ENCODE assay signal across 8 cellular contexts in the genomic region with DNA sequence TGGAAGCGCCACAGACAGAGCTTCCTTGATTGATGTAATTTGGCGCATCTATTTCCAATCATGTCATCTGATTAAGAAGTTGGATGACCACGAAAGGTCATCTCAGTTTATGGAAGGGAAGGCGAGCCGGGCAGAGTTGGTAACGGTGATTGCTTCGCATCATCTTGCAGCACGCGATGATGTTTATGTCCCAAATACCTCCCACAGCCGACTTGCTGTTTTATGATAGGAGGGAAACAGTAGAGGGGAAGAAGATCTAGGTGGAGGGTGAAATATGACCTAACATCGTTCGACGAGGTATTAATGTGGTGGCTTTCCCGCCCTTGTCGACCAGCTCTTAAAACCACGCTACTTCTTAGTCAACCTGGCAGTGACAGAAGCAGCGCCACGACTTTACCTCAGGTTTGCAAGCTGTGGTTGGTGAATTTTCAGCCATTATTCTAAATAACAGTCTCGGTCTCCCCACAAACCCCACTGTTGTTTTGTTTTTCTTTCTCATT. TPM values are rescaled to one million over a fixed set of nuclear protein-coding genes. Genes with fewer than 3 reads are reported as not detected.
DNase-seq lines count a peak whose midpoint lies in the region; ATAC-seq lines count a peak whose summit lies in the region.

No MANE protein-coding gene starts in this region.

- H3K4me1 Mint-ChIP-seq in T-cell = peaks cover 31 to 33% (median 32%) of the 10 kb centered on the region in 3 donors

- POLR2A ChIA-PET in T-cell (lab: Charles Lee) = no interaction called here

- H3K4me3 ChIP-seq in effector memory CD4-positive, alpha-beta T cell (ENCODE audit: insufficient read depth, low read depth, low read length, poor library complexity, severe bottlenecking) = peak overlapping the region; percentile 54

- no peaks in the 10 kb centered on the region for H3K27me3 ChIP-seq in effector memory CD4-positive, alpha-beta T cell (replicated peaks; ENCODE audit: control insufficient read depth, insufficient read depth, low read length, poor library complexity, severe bottlenecking)

- peak; percentile 15 for ATAC-seq in GM21423 (IDR thresholded peaks at IDR 0.05; ENCODE audit: unreplicated experiment)
- ATAC-seq in T-cell (replicated peaks in 1 of 4) = peak in 1 of 4 experiments; percentile 0
- no peak for ATAC-seq in GM21737 (IDR thresholded peaks at IDR 0.05; ENCODE audit: unreplicated experiment)

- H3K4me1 ChIP-seq in effector memory CD4-positive, alpha-beta T cell (ENCODE audit: control insufficient read depth, insufficient read depth, low read length, poor library complexity, severe bottlenecking) = peaks cover 9% of the 10 kb centered on the region

- H3K9me3 Mint-ChIP-seq in T-cell = no peaks in the 10 kb centered on the region

- peak overlapping the region; percentile 97 to 98 for H3K27ac Mint-ChIP-seq in T-cell

- peak overlapping the region; percentile 82 to 93 (median 90) for H3K4me3 Mint-ChIP-seq in T-cell

- no peaks in the 10 kb centered on the region for H3K36me3 Mint-ChIP-seq in T-cell

- H3K36me3 ChIP-seq in effector memory CD4-positive, alpha-beta T cell (ENCODE audit: control insufficient read depth, insufficient read depth, low read length) = no peaks in the 10 kb centered on the region

- H3K9me3 ChIP-seq in effector memory CD4-positive, alpha-beta T cell (ENCODE audit: control insufficient read depth, low read length) = no peaks in the 10 kb centered on the region

- CTCF ChIA-PET in T-cell (lab: Charles Lee) = interaction anchor here in 1 of 2 donors (0.6 kb wide), 1 partner anchor 106 kb away, joined by 3 read pairs; no protein-coding TSS in a partner anchor

- DNase-seq in T-cell (peak in 22 of 34 experiments; percentile 22 to 69 (median 48)), pons (ENCODE audit: low spot score) (peak; percentile 14), globus pallidus (ENCODE audit: low spot score) (no peak), NCI-H146 treated with DMSO at 0.1 percent for 48 hours (lab: John Stamatoyannopoulos, UW; ENCODE audit: unreplicated experiment) (no peak), COLO829 (ENCODE audit: low spot score) (no peak)
- peak in 2 of 3 donors; percentile 24 to 40 for DNase-seq in effector memory CD4-positive, alpha-beta T cell

- peak overlapping the region; percentile 85 for H3K27ac ChIP-seq in effector memory CD4-positive, alpha-beta T cell (ENCODE audit: insufficient read depth, low read length, poor library complexity, severe bottlenecking)

- H3K27me3 Mint-ChIP-seq in T-cell = peaks cover 4% of the 10 kb centered on the region in 2 donors

RNA-seq across cellular contexts. Expression of gene TANC2, which starts 0.8 kb away (rescaled TPM):
- total RNA-seq in T-cell = 10 to 100 TPM; 20.3 to 39.5 (median 25.5) TPM

Comparison
In these comparisons a context has a peak if more than half of its experiments do, and no peak if none do; other contexts are left out.
1. DNase-seq: peak in T-cell (22 of 34), effector memory CD4-positive, alpha-beta T cell (2 of 3) and pons (single experiment); none in globus pallidus (single experiment), NCI-H146 treated with DMSO at 0.1 percent for 48 hours (single experiment) and COLO829 (single experiment).